Comparison of ENCODE assay signal across 8 cellular contexts in the genomic region with DNA sequence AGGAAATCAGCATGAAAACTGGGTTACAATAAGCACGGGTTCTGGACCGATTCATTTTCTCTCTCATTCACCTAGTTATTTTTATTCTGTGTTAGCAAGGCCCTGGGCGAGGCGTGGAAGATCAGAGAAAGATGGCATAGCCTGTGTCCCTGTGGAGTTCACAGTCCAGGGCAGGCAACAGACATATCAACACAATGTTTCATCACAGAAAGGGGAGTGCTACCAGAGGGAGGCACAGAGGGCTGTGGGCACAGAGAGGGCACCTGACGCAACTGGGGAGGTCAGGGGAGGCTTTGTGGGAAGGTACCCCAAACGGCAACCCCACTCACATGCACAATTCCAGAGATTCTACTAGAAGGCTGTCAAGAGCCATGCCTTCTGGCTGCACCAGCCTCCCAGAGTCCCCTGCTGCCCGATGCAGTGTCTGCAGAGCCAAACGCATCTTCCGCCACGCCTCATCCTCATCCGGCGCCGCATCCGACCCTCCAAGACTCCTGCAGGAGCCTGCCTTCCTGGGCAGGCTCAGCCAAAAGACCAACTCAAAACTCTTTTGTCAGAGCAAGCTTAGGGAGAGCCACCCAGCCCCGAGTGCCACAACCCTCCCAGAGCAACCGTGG. TPM values are rescaled to one million over a fixed set of nuclear protein-coding genes. Genes with fewer than 3 reads are reported as not detected.
DNase-seq lines count a peak whose midpoint lies in the region; ATAC-seq, FAIRE-seq and TF ChIP-seq lines count a peak whose summit lies in the region.

No MANE protein-coding gene starts in this region.

- peaks cover 29% of the 10 kb centered on the region for H3K4me1 Mint-ChIP-seq in GM23338

- H3K27ac ChIP-seq in GM23338 (ENCODE audit: low read depth) (no peak overlapping the region), right atrium auricular region (peak overlapping the region in 1 of 2 donors; percentile 88), skeletal muscle tissue (ENCODE audit: low read depth, low read length) (peak overlapping the region; percentile 65)

- peaks cover 59% of the 10 kb centered on the region for H3K79me2 ChIP-seq in GM23338 (replicated peaks; ENCODE audit: insufficient read depth)

- no peaks in the 10 kb centered on the region for H3K9me2 ChIP-seq in GM23338 (ENCODE audit: insufficient read depth)

- TF ChIP-seq CTCF in GM23338 (conservative IDR thresholded peaks at IDR 0.05; ENCODE audit: low read depth in 2 of 2): no peak
- TF ChIP-seq CTCF in WI38 (IDR thresholded peaks at IDR 0.05; ENCODE audit: low read depth, low read length): no peak
- no peak for TF ChIP-seq CTCF in right atrium auricular region (IDR thresholded peaks at IDR 0.05)

- H3K4me1 ChIP-seq in GM23338 (ENCODE audit: insufficient read depth) (peaks cover 10% of the 10 kb centered on the region; the same call in 1 of the 2 replicates), right atrium auricular region (peaks cover 0 to 37% of the 10 kb centered on the region in 2 donors), skeletal muscle tissue (ENCODE audit: control insufficient read depth in 3 of 3, insufficient read depth in 3 of 3, low read length in 3 of 3) (peaks cover 52 to 70% (median 61%) of the 10 kb centered on the region in 3 donors)

- ATAC-seq in GM23338 (peak; percentile 24), GM18909 (IDR thresholded peaks at IDR 0.05; ENCODE audit: poor library complexity, unreplicated experiment) (no peak)

- no peak for FAIRE-seq in GM12891 (lab: Jason Lieb, UNC)

- DNase-seq in GM23338 (ENCODE audit: low spot score) (peak; percentile 48), right atrium auricular region (ENCODE audit: low spot score) (no peak), OCI-M1 (lab: John Stamatoyannopoulos, UW) (no peak), GM12891 (ENCODE audit: insufficient read length, low spot score) (no peak), NCI-H1105 (lab: John Stamatoyannopoulos, UW) (no peak)

- H3K36me3 Mint-ChIP-seq in GM23338 (ENCODE audit: low read depth): peaks cover 22% of the 10 kb centered on the region

- H3K9ac ChIP-seq in skeletal muscle tissue (ENCODE audit: low read depth in 1 of 3, low read length in 3 of 3): peak overlapping the region; percentile 79 to 87 (median 82)

- peaks cover 44% of the 10 kb centered on the region for H4K20me1 ChIP-seq in GM23338 (replicated peaks; ENCODE audit: insufficient read depth)

- H3K27ac Mint-ChIP-seq in GM23338: no peak overlapping the region

- H3K4me3 Mint-ChIP-seq in GM23338: peak overlapping the region; percentile 85

- peaks cover 12% of the 10 kb centered on the region for H3K27me3 Mint-ChIP-seq in GM23338 (ENCODE audit: insufficient read depth, low read depth, poor library complexity)

- H3K4me2 ChIP-seq in GM23338: peak overlapping the region; percentile 99

- no peak for TF ChIP-seq POLR2A in GM12891 (IDR thresholded peaks at IDR 0.05; ENCODE audit: low read depth, low read length)

- H3K4me3 ChIP-seq in GM23338: peak overlapping the region; percentile 98
- peak overlapping the region; percentile 92 for H3K4me3 ChIP-seq in WI38 (ENCODE audit: low read depth, low read length)
- peak overlapping the region; percentile 96 for H3K4me3 ChIP-seq in right atrium auricular region
- H3K4me3 ChIP-seq in skeletal muscle tissue (ENCODE audit: low read length in 3 of 3): peak overlapping the region; percentile 79 to 86 (median 80)

- H3K36me3 ChIP-seq in GM23338 (ENCODE audit: insufficient read depth) (peaks cover 11% of the 10 kb centered on the region; the same call in 1 of the 2 replicates), right atrium auricular region (no peaks in the 10 kb centered on the region), skeletal muscle tissue (ENCODE audit: control insufficient read depth in 3 of 3, insufficient read depth in 3 of 3, low read length in 3 of 3) (peaks cover 5 to 10% (median 9%) of the 10 kb centered on the region in 3 donors)

- no peaks in the 10 kb centered on the region for H3K9me3 Mint-ChIP-seq in GM23338

- peaks cover 15% of the 10 kb centered on the region for H3F3A ChIP-seq in GM23338 (replicated peaks; ENCODE audit: low read depth)

- H3K27me3 ChIP-seq in GM23338 (ENCODE audit: insufficient read depth) (no peaks in the 10 kb centered on the region), right atrium auricular region (no peaks in the 10 kb centered on the region), skeletal muscle tissue (ENCODE audit: control insufficient read depth in 3 of 3, insufficient read depth in 3 of 3, low read length in 3 of 3) (no peaks in the 10 kb centered on the region)

- H3K9me3 ChIP-seq in right atrium auricular region (no peaks in the 10 kb centered on the region), skeletal muscle tissue (ENCODE audit: control insufficient read depth in 3 of 3, low read length in 3 of 3) (no peaks in the 10 kb centered on the region)

- no peak overlapping the region for H2AFZ ChIP-seq in GM23338

TF ChIP-seq in GM23338, 12 proteins besides CTCF, POLR2A, EP300 and RAD21 (continues in another document):
- TF ChIP-seq ZNF114 (CRISPR knock-in tag; IDR thresholded peaks at IDR 0.05): no peak
- TF ChIP-seq EZH2phosphoT487 (IDR thresholded peaks at IDR 0.05; ENCODE audit: unreplicated experiment): no peak
- no peak for TF ChIP-seq POLR2AphosphoS5 (IDR thresholded peaks at IDR 0.05; ENCODE audit: low read depth)

TF ChIP-seq in GM12891, 5 proteins besides CTCF, POLR2A, EP300 and RAD21:
- TF ChIP-seq POU2F2 (IDR thresholded peaks at IDR 0.05; ENCODE audit: low read depth, low read length) (no peak), SPI1 (IDR thresholded peaks at IDR 0.05; ENCODE audit: low read depth, low read length) (no peak), TAF1 (IDR thresholded peaks at IDR 0.05; ENCODE audit: low read depth, low read length) (no peak), POLR2AphosphoS5 (IDR thresholded peaks at IDR 0.05; ENCODE audit: low read depth, low read length) (no peak), PAX5 (IDR thresholded peaks at IDR 0.05; ENCODE audit: insufficient read depth, low read length, severe bottlenecking) (no peak)

RNA-seq across cellular contexts. Expression of a gene that starts 1.4 kb away (rescaled TPM):
- 46.9 and 58.6 TPM in 2 replicates for total RNA-seq in GM23338 (2014; rRNA removed; shearing (Covaris generic))
- 44.4 and 46.1 TPM in 2 replicates for polyA plus RNA-seq in GM23338 (2016; fragmentation: Nextera tagmentation; extraction: Ambion mirVana)
- total RNA-seq in right atrium auricular region (10 to 100 TPM in 1 of 2 donors, 1 to 10 TPM in 1; 9.8 to 20.7 TPM), skeletal muscle tissue (11.0 TPM)
- polyA plus RNA-seq in GM12891 (2012; ENCODE audit: low read depth, missing spikeins): 28.6 TPM

RNA-seq across cellular contexts. Expression of a gene that starts 36.2 kb away (rescaled TPM):
- 115 and 139 TPM in 2 replicates for total RNA-seq in GM23338 (2014; rRNA removed; shearing (Covaris generic))
- 67.1 and 73.4 TPM in 2 replicates for polyA plus RNA-seq in GM23338 (2016; fragmentation: Nextera tagmentation; extraction: Ambion mirVana)
- total RNA-seq in right atrium auricular region (10 to 100 TPM; 40.9 to 45.5 TPM), skeletal muscle tissue (33.9 TPM)
- 114 TPM for polyA plus RNA-seq in GM12891 (2012; ENCODE audit: low read depth, missing spikeins)

RNA-seq across cellular contexts. Expression of a gene that starts 39.1 kb away (rescaled TPM):
- total RNA-seq in GM23338 (2014; rRNA removed; shearing (Covaris generic)): 130 and 142 TPM in 2 replicates
- 74.4 and 77.2 TPM in 2 replicates for polyA plus RNA-seq in GM23338 (2016; fragmentation: Nextera tagmentation; extraction: Ambion mirVana)
- 10 to 100 TPM; 49.6 to 63.8 TPM for total RNA-seq in right atrium auricular region
- total RNA-seq in skeletal muscle tissue: 37.6 TPM
- 119 TPM for polyA plus RNA-seq in GM12891 (2012; ENCODE audit: low read depth, missing spikeins)

RNA-seq across cellular contexts. Expression of a gene that starts 43.3 kb away (rescaled TPM):
- total RNA-seq in GM23338 (2014; rRNA removed; shearing (Covaris generic)): 4.9 and 11.1 TPM in 2 replicates
- polyA plus RNA-seq in GM23338 (2016; fragmentation: Nextera tagmentation; extraction: Ambion mirVana): 2.2 and 2.8 TPM in 2 replicates
- 1 to 10 TPM; 1.6 to 2.6 TPM for total RNA-seq in right atrium auricular region
- total RNA-seq in skeletal muscle tissue: 5.7 TPM
- 73.2 TPM for polyA plus RNA-seq in GM12891 (2012; ENCODE audit: low read depth, missing spikeins)

RNA-seq across cellular contexts. Expression of a gene that starts 47.0 kb away (rescaled TPM):
- total RNA-seq in GM23338 (2014; rRNA removed; shearing (Covaris generic)): 17.6 and 23.3 TPM in 2 replicates
- 10.0 and 10.4 TPM in 2 replicates for polyA plus RNA-seq in GM23338 (2016; fragmentation: Nextera tagmentation; extraction: Ambion mirVana)
- total RNA-seq in right atrium auricular region: 10 to 100 TPM; 12.2 to 21.3 TPM
- 12.0 TPM for total RNA-seq in skeletal muscle tissue
- polyA plus RNA-seq in GM12891 (2012; ENCODE audit: low read depth, missing spikeins): 13.4 TPM
